ENCODE assay signal across 18 cellular contexts in the genomic region with DNA sequence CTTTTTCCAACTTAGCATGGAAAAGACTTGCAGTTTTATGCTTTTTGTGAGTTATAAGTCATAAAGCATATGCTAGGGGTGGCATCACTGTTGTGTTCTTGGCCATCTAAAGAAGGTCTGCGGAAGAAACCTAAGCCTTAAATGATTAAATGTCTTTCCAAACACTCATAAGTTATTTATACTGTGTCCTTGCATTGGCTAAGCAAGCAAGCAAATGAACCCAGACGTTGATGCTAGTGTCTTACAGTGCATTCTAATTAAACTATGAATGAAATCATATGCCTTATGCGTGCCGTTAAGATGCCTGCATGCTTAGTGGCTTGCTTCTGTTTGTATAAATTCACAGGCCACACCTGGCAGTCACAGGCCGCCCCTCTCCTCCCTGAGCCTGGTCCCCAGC. TPM values are rescaled to one million over a fixed set of nuclear protein-coding genes. Genes with fewer than 3 reads are reported as not detected.
"Had no signal": no experiment of that assay in that cellular context is flagged by ENCODE, and none has a peak within 500 bp of the region (broad histone marks: within the 10 kb centered on the region; RNA-seq: fewer than 3 reads in every experiment).

No MANE protein-coding gene starts in this region.

- H3K36me3 ChIP-seq: suprapubic skin, upper lobe of right lung had no signal

- H3K27ac ChIP-seq: suprapubic skin, upper lobe of right lung had no signal

- H3K9me3 ChIP-seq: body of pancreas, gastroesophageal sphincter, suprapubic skin, upper lobe of right lung had no signal

- ATAC-seq: gastroesophageal sphincter; stimulated activated naive CD8-positive, alpha-beta T cell treated with anti-CD3 and anti-CD28 coated beads, Interleukin-15, Interleukin-2, amounts not matched to agents 100 U/mL and 50 U/mL, for 24 hours had no signal

- H3K27me3 ChIP-seq: body of pancreas, gastroesophageal sphincter, suprapubic skin, upper lobe of right lung had no signal

- H3K4me3 ChIP-seq: body of pancreas, coronary artery, gastroesophageal sphincter, suprapubic skin, upper lobe of right lung had no signal

- DNase-seq: activated CD4-positive, alpha-beta T cell treated with anti-CD3 and anti-CD28 coated beads, Interleukin-2, amount 50 U/mL, for 1 hour; activated CD4-positive, CD25-positive, alpha-beta regulatory T cell; activated naive CD4-positive, alpha-beta T cell treated with anti-CD3 and anti-CD28 coated beads, Interleukin-2, amount 50 U/mL, for 16 hours; activated T-cell treated with anti-CD3 and anti-CD28 coated beads for 4 hours; amniotic stem cell; body of pancreas; central memory CD4-positive, alpha-beta T cell; effector CD4-positive, alpha-beta T cell; kidney; stimulated activated CD4-positive, alpha-beta T cell treated with anti-CD3 and anti-CD28 coated beads, Interleukin-4, amount 100 ng/mL, for 1 hour; stimulated activated CD8-positive, alpha-beta memory T cell treated with anti-CD3 and anti-CD28 coated beads, Interleukin-4, amount 100 ng/mL, for 48 hours; stimulated activated naive CD8-positive, alpha-beta T cell treated with anti-CD3 and anti-CD28 coated beads, Interleukin-15, Interleukin-2, amounts not matched to agents 100 U/mL and 50 U/mL, for 24 hours; upper lobe of right lung had no signal

RNA-seq across cellular contexts. Expression of gene RIN2, which starts 49.8 kb away (rescaled TPM):
- total RNA-seq: activated CD8-positive, alpha-beta memory T cell treated with anti-CD3 and anti-CD28 coated beads for 36 hours; activated T-helper 2 cell treated with anti-CD3 and anti-CD28 coated beads, Interferon-gamma antibody, Interleukin-2, Interleukin-4, amounts not matched to agents 10 μg/mL and 5 μg/mL and 100 μg/mL, durations not matched to agents 14 hours and 24 hours and 36 hours had no signal
